ENCODE assay signal across 21 cellular contexts in genomic region chr1:10607228-10607627, GRCh38.
"Had no signal": no experiment of that assay in that cellular context is flagged by ENCODE, and none has a peak within 500 bp of the region (broad histone marks: within the 10 kb centered on the region; RNA-seq: fewer than 3 reads in every experiment).

No MANE protein-coding gene starts in this region.

- H3K4me1 Mint-ChIP-seq: immature natural killer cell, naive B cell had no signal

- H3K27me3 Mint-ChIP-seq: naive B cell had no signal

- DNase-seq: cortex of kidney; dorsolateral prefrontal cortex; effector CD8-positive, alpha-beta T cell; foreskin fibroblast; glutamatergic neuron; immature natural killer cell; kidney; left cardiac atrium; left ventricle myocardium inferior; lower lobe of right lung; mesendoderm; naive B cell; small intestine; stimulated activated CD4-positive, alpha-beta T cell treated with anti-CD3 and anti-CD28 coated beads, Interleukin-2, amount 100 ng/mL, for 48 hours; stimulated activated naive CD4-positive, alpha-beta T cell treated with Interleukin-2 at 50 U/mL for 16 hours; trophoblast cell; uterus had no signal

- H3K27ac ChIP-seq: dorsolateral prefrontal cortex, gastroesophageal sphincter, left ventricle myocardium inferior, lower lobe of right lung, neutrophil, uterus had no signal

- H3K4me3 ChIP-seq: dorsolateral prefrontal cortex, gastroesophageal sphincter, left ventricle myocardium inferior, lower lobe of right lung, uterus had no signal

- H3K4me3 Mint-ChIP-seq: immature natural killer cell, naive B cell had no signal

- H3K9me3 Mint-ChIP-seq: immature natural killer cell, naive B cell had no signal

- H3K9me3 ChIP-seq: gastroesophageal sphincter, left ventricle myocardium inferior, lower lobe of right lung, neutrophil, uterus had no signal

- ATAC-seq: esophagus mucosa, gastroesophageal sphincter, left cardiac atrium, lower lobe of right lung, sciatic nerve had no signal

- H3K27me3 ChIP-seq: dorsolateral prefrontal cortex, gastroesophageal sphincter, neutrophil, uterus had no signal

- H3K36me3 ChIP-seq: gastroesophageal sphincter, left ventricle myocardium inferior, lower lobe of right lung, neutrophil, uterus had no signal

- H3K27ac Mint-ChIP-seq: naive B cell had no signal

- H3K4me1 ChIP-seq: gastroesophageal sphincter, lower lobe of right lung, uterus had no signal
